8 cellular contexts compared by ENCODE assay signal in the genomic region with DNA sequence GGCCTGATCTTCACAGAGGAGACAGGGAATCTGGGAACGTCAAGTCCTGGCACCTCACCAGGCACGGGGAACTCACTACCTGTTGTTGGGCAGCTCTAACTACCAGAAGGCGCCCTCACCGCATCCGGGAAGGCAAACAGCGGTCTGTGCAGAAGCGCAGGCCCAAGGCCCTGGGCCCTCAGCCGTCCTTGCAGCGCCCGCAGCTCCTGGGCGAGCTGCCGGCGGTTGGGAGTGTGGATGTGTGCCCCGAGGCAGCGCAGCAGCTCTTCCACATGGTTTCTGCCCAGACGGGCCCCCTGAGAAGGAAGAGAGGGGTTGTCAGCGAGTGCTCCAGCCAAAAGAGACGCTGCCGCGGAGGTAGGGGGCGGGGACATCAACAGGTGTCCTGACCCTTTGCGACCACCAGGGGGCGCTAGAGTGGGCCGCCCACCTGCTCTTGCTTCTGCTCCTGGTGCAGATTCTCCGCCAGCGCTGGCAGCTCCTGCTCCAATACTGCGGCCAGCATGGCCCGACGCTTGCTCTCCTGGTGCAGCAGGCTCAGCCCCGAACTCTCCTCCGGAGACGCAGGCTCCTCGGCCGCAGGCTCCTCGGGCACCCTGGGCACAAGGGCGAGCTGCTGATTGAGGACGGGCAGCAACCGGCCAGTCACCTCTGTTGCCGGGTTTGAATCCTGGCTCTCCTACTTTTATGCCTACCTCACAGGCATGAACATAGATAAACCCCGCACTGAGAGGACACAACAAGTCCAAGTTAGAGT. TPM values are rescaled to one million over a fixed set of nuclear protein-coding genes. Genes with fewer than 3 reads are reported as not detected.
DNase-seq lines count a peak whose midpoint lies in the region; ATAC-seq and TF ChIP-seq lines count a peak whose summit lies in the region.

No MANE protein-coding gene starts in this region.

- H3K4me1 Mint-ChIP-seq in type B pancreatic cell (ENCODE audit: unreplicated experiment) = peaks cover 10% of the 10 kb centered on the region

- H3K27ac ChIP-seq in DOHH2 (ENCODE audit: low read depth, low read length) (no peak overlapping the region), ovary (no peak overlapping the region)

- H3K9me3 ChIP-seq in DOHH2 (ENCODE audit: control insufficient read depth, insufficient read depth, low read length) (no peaks in the 10 kb centered on the region), ovary (no peaks in the 10 kb centered on the region)

- TF ChIP-seq CTCF in DOHH2 (IDR thresholded peaks at IDR 0.05; ENCODE audit: low read depth, low read length, poor library complexity, severe bottlenecking) (peak; percentile 90), ovary (IDR thresholded peaks at IDR 0.05) (peak; percentile 91 to 99 (median 95)), type B pancreatic cell (conservative IDR thresholded peaks at IDR 0.05) (peak; percentile 99)

- H3K27me3 Mint-ChIP-seq in type B pancreatic cell = peaks cover 20% of the 10 kb centered on the region

- no peaks in the 10 kb centered on the region for H3K9me3 Mint-ChIP-seq in type B pancreatic cell

- H3K4me3 ChIP-seq in DOHH2 (ENCODE audit: low read length) (peak overlapping the region; percentile 53), ovary (no peak overlapping the region)

- H3K9me2 ChIP-seq in DOHH2 (replicated peaks; ENCODE audit: control insufficient read depth, low read length) = no peaks in the 10 kb centered on the region

- WGBS in ovary, 3 donors = 27 to 39% (median 38%) methylated on average over 37 to 40 of the region's 40 CpGs

- no peaks in the 10 kb centered on the region for H3K79me2 ChIP-seq in DOHH2 (ENCODE audit: control insufficient read depth, low read length)

- H4K20me1 ChIP-seq in DOHH2 (ENCODE audit: control insufficient read depth, insufficient read depth, low read depth, low read length) = no peaks in the 10 kb centered on the region

- H3K4me2 ChIP-seq in DOHH2 (ENCODE audit: low read length) = peak overlapping the region; percentile 69

- peaks cover 29% of the 10 kb centered on the region for H3K27me3 ChIP-seq in DOHH2 (ENCODE audit: control insufficient read depth, low read length)
- H3K27me3 ChIP-seq in ovary = no peaks in the 10 kb centered on the region

- intact Hi-C loops in ovary (cut with DNase I) = loop anchor here (2.0 to 10.0 kb wide), 5 partner anchors 33 to 53 kb away; a partner anchor contains a TSS

- H3K36me3 Mint-ChIP-seq in type B pancreatic cell = peaks cover 8% of the 10 kb centered on the region

- no peak overlapping the region for H3K4me3 Mint-ChIP-seq in type B pancreatic cell

- no peaks in the 10 kb centered on the region for H3K36me3 ChIP-seq in DOHH2 (ENCODE audit: control insufficient read depth, low read length)
- no peaks in the 10 kb centered on the region for H3K36me3 ChIP-seq in ovary

- no peaks in the 10 kb centered on the region for H3F3A ChIP-seq in DOHH2 (ENCODE audit: control insufficient read depth, insufficient read depth)

- no peak for TF ChIP-seq EP300 in ovary (IDR thresholded peaks at IDR 0.05)

- no peak for TF ChIP-seq POLR2A in ovary (IDR thresholded peaks at IDR 0.05)

- DNase-seq in SHP77 treated with DMSO at 0.1 percent for 48 hours (lab: John Stamatoyannopoulos, UW) (peak; percentile 32), activated gamma-delta T cell (lab: John Stamatoyannopoulos, UW) (peak; percentile 47), globus pallidus (ENCODE audit: low spot score) (peak; percentile 32), ovary (peak; percentile 65 to 83 (median 78)), type B pancreatic cell (ENCODE audit: extremely low spot score, unreplicated experiment) (peak; percentile 84)

- peak; percentile 54 for ATAC-seq in HG03439 (IDR thresholded peaks at IDR 0.05; ENCODE audit: unreplicated experiment)
- no peak for ATAC-seq in HG02938 (IDR thresholded peaks at IDR 0.05; ENCODE audit: unreplicated experiment)

- peak overlapping the region; percentile 70 for H3K27ac Mint-ChIP-seq in type B pancreatic cell

- H3K4me1 ChIP-seq in DOHH2 (ENCODE audit: control insufficient read depth, low read length) (peaks cover 25% of the 10 kb centered on the region), ovary (ENCODE audit: insufficient read depth) (peaks cover 3% of the 10 kb centered on the region)

RNA-seq across cellular contexts. Expression of a gene that starts 9.3 kb away (rescaled TPM):
- 10 to 100 TPM; 10.3 to 45.9 (median 19.0) TPM for total RNA-seq in ovary
- 10 to 100 TPM in 1 of 2 donors, 1 to 10 TPM in 1; 5.1 to 14.2 TPM for polyA plus RNA-seq in ovary
- 15.6 and 39.9 TPM in 2 replicates for total RNA-seq in type B pancreatic cell (ENCODE audit: low replicate concordance)

RNA-seq across cellular contexts. Expression of a gene that starts 15.6 kb away (rescaled TPM):
- total RNA-seq in ovary (10 to 100 TPM in 1 of 7 donors, 1 to 10 TPM in 4, under 1 TPM in 2; 0.43 to 20.9 (median 3.4) TPM), type B pancreatic cell (ENCODE audit: low replicate concordance) (37.2 and 105 TPM in 2 replicates)
- 1 to 10 TPM in 1 of 2 donors, under 1 TPM in 1; 0.15 to 1.4 TPM for polyA plus RNA-seq in ovary

RNA-seq across cellular contexts. Expression of a gene that starts 17.2 kb away (rescaled TPM):
- 1 to 10 TPM in 4 of 7 donors, under 1 TPM in 3; 0.35 to 7.6 (median 1.2) TPM for total RNA-seq in ovary
- 1 to 10 TPM; 2.5 to 6.5 TPM for polyA plus RNA-seq in ovary
- not detected in 2 replicates for total RNA-seq in type B pancreatic cell (ENCODE audit: low replicate concordance)

RNA-seq across cellular contexts. Expression of a gene that starts 25.7 kb away (rescaled TPM):
- total RNA-seq in ovary (10 to 100 TPM in 1 of 7 donors, 1 to 10 TPM in 1, under 1 TPM in 3, not detected in 2; 0.52 to 15.5 (median 0.89) TPM), type B pancreatic cell (ENCODE audit: low replicate concordance) (0.41 and 0.76 TPM in 2 replicates)
- polyA plus RNA-seq in ovary = under 1 TPM in 1 of 2 donors, not detected in 1; 0.06 TPM

RNA-seq across cellular contexts. Expression of a gene that starts 35.0 kb away (rescaled TPM):
- under 1 TPM in 6 of 7 donors, not detected in 1; 0.15 to 0.87 (median 0.41) TPM for total RNA-seq in ovary
- under 1 TPM; 0.12 to 0.18 TPM for polyA plus RNA-seq in ovary
- 1.3 and 1.9 TPM in 2 replicates for total RNA-seq in type B pancreatic cell (ENCODE audit: low replicate concordance)

Comparison
In these comparisons a context has a peak if more than half of its experiments do, and no peak if none do; other contexts are left out.
1. DNase-seq: peak in every context shown above with its lines; median percentile 84 in type B pancreatic cell; 78 in ovary; 47 in activated gamma-delta T cell; 32 in SHP77 treated with DMSO at 0.1 percent for 48 hours; 32 in globus pallidus.